In the genomic region with DNA sequence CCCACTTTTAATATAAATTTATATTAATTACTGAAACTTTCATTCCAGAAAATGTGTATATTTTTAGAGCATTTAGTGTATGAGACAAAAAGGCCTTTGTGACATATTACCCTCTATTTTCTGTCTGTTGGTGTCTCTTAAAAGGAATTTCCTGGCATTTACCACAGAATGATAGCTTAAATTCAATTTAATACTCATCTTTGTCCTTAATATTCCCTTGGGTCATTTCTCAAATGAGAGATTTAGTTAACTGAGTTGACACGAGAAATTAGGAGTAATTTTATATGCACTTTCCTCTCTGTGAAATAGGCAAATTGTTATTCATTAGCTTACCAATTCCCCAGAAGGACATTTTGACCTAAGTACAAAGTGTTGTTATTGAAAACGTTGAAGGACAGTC, we compare ENCODE assay signal across 26 cellular contexts.
"Had no signal": no experiment of that assay in that cellular context is flagged by ENCODE, and none has a peak within 500 bp of the region (broad histone marks: within the 10 kb centered on the region; RNA-seq: fewer than 3 reads in every experiment).

No MANE protein-coding gene starts in this region.

- H3K4me1 ChIP-seq: prostate gland, right lobe of liver, sigmoid colon, transverse colon, upper lobe of right lung had no signal

- ATAC-seq: naive thymus-derived CD8-positive, alpha-beta T cell; natural killer cell treated with Interleukin-12 subunit alpha and Interleukin-12 subunit beta and Interleukin-15 and Interleukin-18, amount 100 ng/mL, for 72 hours; pancreas; stimulated activated memory B cell treated with anti-CD40 and anti-IgM and Interleukin-4, amounts not matched to agents 10 μg/mL and 1 μg/mL and 100 μg/mL, for 72 hours; stimulated activated naive CD8-positive, alpha-beta T cell treated with anti-CD3 and anti-CD28 coated beads, Interleukin-15, amount 100 ng/mL, for 72 hours; stimulated activated naive CD8-positive, alpha-beta T cell treated with anti-CD3 and anti-CD28 coated beads, Interleukin-15, Interleukin-2, amounts not matched to agents 100 U/mL and 50 U/mL, for 24 hours; upper lobe of right lung had no signal

- H3K27ac ChIP-seq: neutrophil, pancreas, prostate gland, right lobe of liver, sigmoid colon, testis, tibial artery, transverse colon, upper lobe of right lung had no signal

- H3K36me3 ChIP-seq: neutrophil, pancreas, prostate gland, right lobe of liver, sigmoid colon, tibial artery, transverse colon, upper lobe of right lung, uterus had no signal

- DNase-seq: naive B cell; naive thymus-derived CD8-positive, alpha-beta T cell; nephron progenitor cell; nucleus accumbens; pancreas; retina; right cardiac atrium; right lobe of liver; sigmoid colon; small intestine; stimulated activated CD4-positive, alpha-beta T cell treated with anti-CD3 and anti-CD28 coated beads, Interleukin-1b, Interleukin-23, amount 100 ng/mL, for 48 hours; stimulated activated CD4-positive, alpha-beta T cell treated with anti-CD3 and anti-CD28 coated beads, Interleukin-4, amount 100 ng/mL, for 1 hour; stimulated activated CD4-positive, alpha-beta T cell treated with anti-CD3 and anti-CD28 coated beads, Interleukin-4, amount 100 ng/mL, for 4 hours; stimulated activated CD8-positive, alpha-beta memory T cell treated with anti-CD3 and anti-CD28 coated beads, Interleukin-4, amount 100 ng/mL, for 48 hours; stimulated activated naive CD4-positive, alpha-beta T cell; stimulated activated naive CD8-positive, alpha-beta T cell treated with anti-CD3 and anti-CD28 coated beads, Interleukin-15, amount 100 ng/mL, for 72 hours; stimulated activated naive CD8-positive, alpha-beta T cell treated with anti-CD3 and anti-CD28 coated beads, Interleukin-15, Interleukin-2, amounts not matched to agents 100 U/mL and 50 U/mL, for 24 hours; transverse colon; upper lobe of right lung had no signal

- H3K4me3 ChIP-seq: pancreas, prostate gland, right lobe of liver, sigmoid colon, testis, tibial artery, transverse colon, upper lobe of right lung, uterus had no signal

- H3K27me3 ChIP-seq: neutrophil, pancreas, right lobe of liver, sigmoid colon, testis, tibial artery, transverse colon, upper lobe of right lung, uterus had no signal

- H3K9me3 ChIP-seq: neutrophil, pancreas, prostate gland, right lobe of liver, sigmoid colon, testis, tibial artery, transverse colon, upper lobe of right lung had no signal
